ENCODE assay signal across 17 cellular contexts in genomic region chr12:76782440-76782996, GRCh38. TPM values are rescaled to one million over a fixed set of nuclear protein-coding genes. Genes with fewer than 3 reads are reported as not detected.
DNase-seq lines count a peak whose midpoint lies in the region; ATAC-seq, FAIRE-seq and TF ChIP-seq lines count a peak whose summit lies in the region.
"Had no signal": no experiment of that assay in that cellular context is flagged by ENCODE, and none has a peak within 500 bp of the region (broad histone marks: within the 10 kb centered on the region; RNA-seq: fewer than 3 reads in every experiment).

No MANE protein-coding gene starts in this region.

- no peak for TF ChIP-seq RAD21 in HepG2 (CRISPR knock-in tag; IDR thresholded peaks at IDR 0.05)

- peak overlapping the region; percentile 2 for H2BK5ac ChIP-seq in mesendoderm (ENCODE audit: low read length)

- no peak overlapping the region for H3K4me2 ChIP-seq in HepG2 (ENCODE audit: low read depth, low read length)
- H3K4me2 ChIP-seq in astrocyte (ENCODE audit: low read length): no peak overlapping the region
- H3K4me2 ChIP-seq in mesendoderm (ENCODE audit: low read length): no peak overlapping the region

- H3K4ac ChIP-seq in mesendoderm (ENCODE audit: low read depth, low read length): no peak overlapping the region

- POLR2A ChIA-PET in HepG2 (lab: Yijun Ruan, JAX): no interaction called here

- no peak overlapping the region for H4K8ac ChIP-seq in mesendoderm (ENCODE audit: low read depth, low read length)

- 90% methylated on average over 2 of the region's 2 CpGs for WGBS in HepG2 (ENCODE audit: low lambda C conversion rate)
- WGBS in right lobe of liver (ENCODE audit: insufficient coverage, low coverage, low lambda C conversion rate, missing lambda C conversion rate): 27% methylated on average over 1 of the region's 2 CpGs
- WGBS in mesendoderm (ENCODE audit: extremely low coverage, insufficient coverage, low lambda C conversion rate): no CpG with 5 or more reads among the region's 2 CpGs

- H3K18ac ChIP-seq in mesendoderm (ENCODE audit: low read length): peak overlapping the region; percentile 98

- CTCF ChIA-PET in HepG2 (lab: Yijun Ruan, JAX; ENCODE audit: low intra/inter-chr PET ratio, low total read pairs): no interaction called here

- H2AFZ ChIP-seq in HepG2 (ENCODE audit: low read length) (no peak overlapping the region), astrocyte (ENCODE audit: low read depth, low read length) (no peak overlapping the region)

- H3K9ac ChIP-seq in HepG2 (ENCODE audit: insufficient read depth, low read depth, low read length) (no peak overlapping the region), astrocyte (ENCODE audit: low read length) (no peak overlapping the region), mesendoderm (ENCODE audit: low read length) (no peak overlapping the region), stomach smooth muscle (ENCODE audit: low read length in 2 of 2) (no peak overlapping the region)

- no peaks in the 10 kb centered on the region for H3K9me3 Mint-ChIP-seq in astrocyte (ENCODE audit: unreplicated experiment)

- peak overlapping the region; percentile 36 for H3K4me3 Mint-ChIP-seq in astrocyte (ENCODE audit: unreplicated experiment)
- H3K4me3 Mint-ChIP-seq: activated T-helper 1 cell treated with anti-CD3 and anti-CD28 coated beads, Interleukin-12 subunit alpha, Interleukin-12 subunit beta, Interleukin-2, Interleukin-4 antibody, amounts not matched to agents 30 ng/mL and 10 ng/mL and 1 ng/mL, durations not matched to agents 14 hours and 24 hours and 36 hours had no signal

- peak overlapping the region; percentile 2 for H2AK5ac ChIP-seq in mesendoderm (ENCODE audit: low read length)

- H3K79me2 ChIP-seq in HepG2 (ENCODE audit: insufficient read depth, low read length): peaks cover 62% of the 10 kb centered on the region
- H3K79me2 ChIP-seq in astrocyte (ENCODE audit: insufficient read depth, low read length): peaks cover 99% of the 10 kb centered on the region
- peaks cover 34% of the 10 kb centered on the region for H3K79me2 ChIP-seq in mesendoderm (ENCODE audit: control insufficient read depth, insufficient read depth, low read length)

- TF ChIP-seq CTCF in HepG2 (CRISPR knock-in tag; IDR thresholded peaks at IDR 0.05) (no peak), right lobe of liver (IDR thresholded peaks at IDR 0.05) (no peak), astrocyte (IDR thresholded peaks at IDR 0.05; ENCODE audit: insufficient read depth, low read depth, low read length) (no peak)

- intact Hi-C loops in HepG2 (cut with micrococcal nuclease; ENCODE audit: unreplicated experiment) (no loop called here), right lobe of liver (cut with DNase I) (loop anchor here in 1 of 2 donors (10.0 kb wide), 1 partner anchor 158 kb away; no protein-coding TSS in a partner anchor)

- H3K9me3 ChIP-seq in HepG2 (ENCODE audit: low read length): no peaks in the 10 kb centered on the region
- no peaks in the 10 kb centered on the region for H3K9me3 ChIP-seq in right lobe of liver
- no peaks in the 10 kb centered on the region for H3K9me3 ChIP-seq in astrocyte (ENCODE audit: insufficient read depth, low read depth, low read length)
- H3K9me3 ChIP-seq in stomach smooth muscle (ENCODE audit: control insufficient read depth in 2 of 2, low read length in 2 of 2): no peaks in the 10 kb centered on the region
- H3K9me3 ChIP-seq: mucosa of descending colon had no signal

- FAIRE-seq in HepG2 (lab: Jason Lieb, UNC): no peak
- no peak for FAIRE-seq in astrocyte (lab: Jason Lieb, UNC)

- H3K27ac Mint-ChIP-seq in astrocyte (ENCODE audit: unreplicated experiment): peak overlapping the region; percentile 43
- H3K27ac Mint-ChIP-seq: activated T-helper 1 cell treated with anti-CD3 and anti-CD28 coated beads, Interleukin-12 subunit alpha, Interleukin-12 subunit beta, Interleukin-2, Interleukin-4 antibody, amounts not matched to agents 30 ng/mL and 10 ng/mL and 1 ng/mL, durations not matched to agents 14 hours and 24 hours and 36 hours had no signal

- peak overlapping the region; percentile 62 for H2BK120ac ChIP-seq in mesendoderm (ENCODE audit: low read depth, low read length)

- H4K5ac ChIP-seq in mesendoderm (ENCODE audit: low read length): no peak overlapping the region

- no peaks in the 10 kb centered on the region for H3K36me3 ChIP-seq in HepG2 (replicated peaks in 1 of 2; ENCODE audit: control insufficient read depth in 1 of 2, insufficient read depth in 2 of 2, low read length in 2 of 2)
- H3K36me3 ChIP-seq in right lobe of liver: no peaks in the 10 kb centered on the region
- no peaks in the 10 kb centered on the region for H3K36me3 ChIP-seq in astrocyte (ENCODE audit: insufficient read depth, low read length)
- H3K36me3 ChIP-seq in mesendoderm (ENCODE audit: control insufficient read depth, insufficient read depth, low read length): no peaks in the 10 kb centered on the region
- H3K36me3 ChIP-seq in stomach smooth muscle (ENCODE audit: control insufficient read depth in 2 of 2, insufficient read depth in 2 of 2, low read length in 2 of 2): no peaks in the 10 kb centered on the region

- BruUV-seq in HepG2 (replicated peaks; lab: Mats Ljungman, UMichigan): no TSS peak

- H3K27ac ChIP-seq in HepG2 (ENCODE audit: extremely low read length, insufficient read depth, low read length): no peak overlapping the region
- H3K27ac ChIP-seq in right lobe of liver: no peak overlapping the region
- H3K27ac ChIP-seq in astrocyte (ENCODE audit: low read depth, low read length): no peak overlapping the region
- peak overlapping the region; percentile 7 for H3K27ac ChIP-seq in mesendoderm (ENCODE audit: low read depth, low read length)
- peak overlapping the region; percentile 33 for H3K27ac ChIP-seq in stomach smooth muscle (ENCODE audit: low read length)
- H3K27ac ChIP-seq: SK-N-MC had no signal

- H3K4me1 ChIP-seq in HepG2 (ENCODE audit: insufficient read depth, low read length) (peaks cover 18% of the 10 kb centered on the region), right lobe of liver (peaks cover 0 to 7% (median 0%) of the 10 kb centered on the region in 4 donors), astrocyte (ENCODE audit: insufficient read depth, low read length) (peaks cover 8% of the 10 kb centered on the region), mesendoderm (ENCODE audit: control insufficient read depth, low read depth, low read length) (peaks cover 14% of the 10 kb centered on the region), stomach smooth muscle (ENCODE audit: control insufficient read depth, insufficient read depth, low read length) (peaks cover 10% of the 10 kb centered on the region)

- peak overlapping the region; percentile 37 for H3K56ac ChIP-seq in mesendoderm (ENCODE audit: low read length)

- H3K36me3 Mint-ChIP-seq in astrocyte (ENCODE audit: low read depth, unreplicated experiment): peaks cover 8% of the 10 kb centered on the region

- peak; percentile 7 for DNase-seq in HepG2 (ENCODE audit: low spot score)
- no peak for DNase-seq in right lobe of liver
- DNase-seq in astrocyte (ENCODE audit: low read depth): no peak
- DNase-seq in mesendoderm: peak; percentile 44
- no peak for DNase-seq in putamen (ENCODE audit: low spot score)
- DNase-seq in cerebellum (ENCODE audit: low spot score): no peak
- DNase-seq: aorta, cortex of kidney, DMS53, kidney glomerular epithelial cell, mucosa of descending colon, NCI-H187, NCI-H446 treated with DMSO at 0.1 percent for 48 hours had no signal

- no peak for TF ChIP-seq EP300 in HepG2 (IDR thresholded peaks at IDR 0.05; ENCODE audit: low read depth in 2 of 2, low read length in 2 of 2)
- TF ChIP-seq EP300 in HepG2 (CRISPR knock-in tag; IDR thresholded peaks at IDR 0.05; ENCODE audit: borderline replicate concordance): no peak

- no peak overlapping the region for H3K23ac ChIP-seq in mesendoderm (ENCODE audit: low read length)

- no peaks in the 10 kb centered on the region for H3K27me3 Mint-ChIP-seq in astrocyte (ENCODE audit: low read depth, unreplicated experiment)

- H3K4me3 ChIP-seq in HepG2 (replicated peaks in 1 of 3; ENCODE audit: insufficient read depth in 1 of 3, low read depth in 2 of 3, low read length in 3 of 3) (no peak overlapping the region), right lobe of liver (no peak overlapping the region), astrocyte (ENCODE audit: insufficient read depth, low read depth, low read length) (no peak overlapping the region), mesendoderm (ENCODE audit: low read length) (no peak overlapping the region), stomach smooth muscle (ENCODE audit: low read length in 2 of 2) (no peak overlapping the region)
- H3K4me3 ChIP-seq: mucosa of descending colon, SK-N-MC had no signal

- no peak for ATAC-seq in HepG2
- no peak for ATAC-seq in right lobe of liver
- ATAC-seq in HG03095 (IDR thresholded peaks at IDR 0.05; ENCODE audit: unreplicated experiment): no peak
- ATAC-seq: mucosa of descending colon had no signal

- peaks cover 11% of the 10 kb centered on the region for H3K79me1 ChIP-seq in mesendoderm (ENCODE audit: low read length)

- peaks cover 53% of the 10 kb centered on the region for H3K4me1 Mint-ChIP-seq in astrocyte (ENCODE audit: low read depth, unreplicated experiment)

- H3K27me3 ChIP-seq in HepG2 (ENCODE audit: control insufficient read depth in 1 of 2, insufficient read depth in 2 of 2, low read length in 2 of 2): no peaks in the 10 kb centered on the region
- H3K27me3 ChIP-seq in right lobe of liver: no peaks in the 10 kb centered on the region
- H3K27me3 ChIP-seq in astrocyte (ENCODE audit: insufficient read depth, low read length): no peaks in the 10 kb centered on the region
- H3K27me3 ChIP-seq in mesendoderm (ENCODE audit: insufficient read depth, low read length, poor library complexity): no peaks in the 10 kb centered on the region
- no peaks in the 10 kb centered on the region for H3K27me3 ChIP-seq in stomach smooth muscle (ENCODE audit: control insufficient read depth in 1 of 2, insufficient read depth in 2 of 2, low read length in 2 of 2)

- in situ Hi-C loops in HepG2 (cut with HindIII; ENCODE audit: extremely low pct_ligation_motif_present, low pct_unique_long_range_greater_than_20kb): no loop called here

- peak overlapping the region; percentile 89 for H2BK15ac ChIP-seq in mesendoderm (replicated peaks; ENCODE audit: low read depth)

- TF ChIP-seq POLR2A in HepG2 (IDR thresholded peaks at IDR 0.05; ENCODE audit: insufficient read depth in 1 of 2, low read depth in 2 of 2, low read length in 2 of 2) (no peak), right lobe of liver (IDR thresholded peaks at IDR 0.05) (no peak)

- H4K20me1 ChIP-seq in HepG2 (ENCODE audit: insufficient read depth, low read length) (peaks cover 5% of the 10 kb centered on the region; the same call in 1 of the 2 replicates), astrocyte (ENCODE audit: insufficient read depth, low read length) (peaks cover 22% of the 10 kb centered on the region)

RNA-seq across cellular contexts. Expression of gene ZDHHC17, which starts 18.6 kb away (rescaled TPM):
- total RNA-seq in HepG2 (2016; rRNA removed; fragmentation: Illumina TruSeq; extraction: Trizol): 21.2 and 36.7 TPM in 2 replicates
- total RNA-seq in HepG2 (2016; cell fraction: cytosol; rRNA removed; fragmentation: Illumina TruSeq; extraction: Trizol; ENCODE audit: low read depth): 21.0 and 21.2 TPM in 2 replicates
- total RNA-seq in HepG2 (2016; cell fraction: insoluble cytoplasmic fraction; rRNA removed; fragmentation: Illumina TruSeq; extraction: Trizol): 17.9 and 34.3 TPM in 2 replicates
- total RNA-seq in HepG2 (2016; cell fraction: membrane; rRNA removed; fragmentation: Illumina TruSeq; extraction: Trizol): 12.6 and 14.8 TPM in 2 replicates
- total RNA-seq in HepG2 (2016; cell fraction: nucleus; rRNA removed; fragmentation: Illumina TruSeq; extraction: Trizol): 83.1 and 91.1 TPM in 2 replicates
- 31.7 and 38.5 TPM in 2 replicates for polyA plus RNA-seq in HepG2 (2011; rRNA removed)
- polyA plus RNA-seq in HepG2 (2011; cell fraction: cytosol; rRNA removed): 8.7 and 15.5 TPM in 2 replicates
- polyA plus RNA-seq in HepG2 (2011; cell fraction: nucleus; rRNA removed): 81.4 and 85.4 TPM in 2 replicates
- 20.3 and 21.4 TPM in 2 replicates for polyA plus RNA-seq in HepG2 (2012)
- polyA plus RNA-seq in HepG2 (2016; cell fraction: cytosol; fragmentation: Illumina TruSeq; extraction: Trizol; ENCODE audit: low read depth): 0.74 and 0.85 TPM in 2 replicates
- polyA plus RNA-seq in HepG2 (2016; cell fraction: insoluble cytoplasmic fraction; fragmentation: Illumina TruSeq; extraction: Trizol; ENCODE audit: low read depth): 7.2 and 7.3 TPM in 2 replicates
- 1.7 and 2.4 TPM in 2 replicates for polyA plus RNA-seq in HepG2 (2016; cell fraction: membrane; fragmentation: Illumina TruSeq; extraction: Trizol; ENCODE audit: low read depth)
- polyA plus RNA-seq in HepG2 (2016; cell fraction: nucleus; fragmentation: Illumina TruSeq; extraction: Trizol; ENCODE audit: insufficient read depth, low read depth): 83.0 and 85.1 TPM in 2 replicates
- polyA minus RNA-seq in HepG2 (2011; rRNA and poly(A)+ RNA removed; ENCODE audit: low replicate concordance): 47.7 and 61.9 TPM in 2 replicates
- polyA minus RNA-seq in HepG2 (2011; cell fraction: cytosol; rRNA and poly(A)+ RNA removed): 35.4 and 39.4 TPM in 2 replicates
- 201 and 214 TPM in 2 replicates for polyA minus RNA-seq in HepG2 (2011; cell fraction: nucleus; rRNA and poly(A)+ RNA removed)
- 10 to 100 TPM in 3 of 6 experiments, 1 to 10 TPM in 3; 7.7 to 12.2 (median 9.5) TPM for total RNA-seq in right lobe of liver
- 61.7 and 77.5 TPM in 2 replicates for total RNA-seq in astrocyte
- polyA plus RNA-seq in mesendoderm (2013, experiment 1 of 2): 11.9 TPM
- 10.7 TPM for polyA plus RNA-seq in mesendoderm (2013, experiment 2 of 2)
- total RNA-seq in cerebellum: 222 TPM

Comparison
In these comparisons a context has a peak if more than half of its experiments do, and no peak if none do; other contexts are left out.
1. DNase-seq: peak in HepG2 (single experiment) and mesendoderm (single experiment); none in right lobe of liver (0 of 3), astrocyte (single experiment), putamen (single experiment) and cerebellum (single experiment).
2. H3K27ac ChIP-seq: peak in mesendoderm (single experiment) and stomach smooth muscle (single experiment); none in HepG2 (single experiment), right lobe of liver (0 of 3) and astrocyte (single experiment).